ENCODE assay signal across 1 cellular context in the genomic region with DNA sequence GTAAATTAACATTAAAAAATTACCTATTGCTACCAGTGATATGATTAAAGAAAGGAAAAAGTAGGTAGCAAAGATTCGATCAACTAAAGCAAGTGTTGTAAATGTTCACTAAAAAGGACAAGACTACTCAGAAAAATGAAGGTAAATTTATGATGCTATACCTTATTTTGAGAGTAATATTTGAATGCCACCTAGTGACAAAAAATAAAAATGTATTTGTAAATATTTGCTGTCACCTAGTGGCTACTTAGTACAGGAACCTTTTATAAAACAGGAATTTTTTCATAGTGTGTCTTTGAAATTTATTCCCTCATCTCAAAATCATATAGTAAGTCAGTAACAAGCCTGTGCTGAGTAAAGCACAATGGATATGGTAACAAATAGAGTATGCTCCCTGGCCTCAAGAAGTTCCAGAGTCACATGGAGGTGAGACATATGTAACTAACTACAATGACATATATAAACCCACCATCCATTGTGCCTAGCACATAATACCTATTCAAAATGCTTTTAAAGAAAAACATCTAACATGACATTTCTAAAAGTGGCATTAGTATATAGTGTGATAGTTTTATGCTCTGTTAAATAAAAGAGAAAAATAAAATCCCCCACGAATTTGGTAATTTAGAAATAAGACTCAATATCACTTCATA.
TF ChIP-seq lines count a peak whose summit lies in the region.

No MANE protein-coding gene starts in this region.

TF ChIP-seq in WTC11, 78 proteins besides CTCF, POLR2A, EP300 and RAD21 (continued from another document):
- TF ChIP-seq, protein P1, sequence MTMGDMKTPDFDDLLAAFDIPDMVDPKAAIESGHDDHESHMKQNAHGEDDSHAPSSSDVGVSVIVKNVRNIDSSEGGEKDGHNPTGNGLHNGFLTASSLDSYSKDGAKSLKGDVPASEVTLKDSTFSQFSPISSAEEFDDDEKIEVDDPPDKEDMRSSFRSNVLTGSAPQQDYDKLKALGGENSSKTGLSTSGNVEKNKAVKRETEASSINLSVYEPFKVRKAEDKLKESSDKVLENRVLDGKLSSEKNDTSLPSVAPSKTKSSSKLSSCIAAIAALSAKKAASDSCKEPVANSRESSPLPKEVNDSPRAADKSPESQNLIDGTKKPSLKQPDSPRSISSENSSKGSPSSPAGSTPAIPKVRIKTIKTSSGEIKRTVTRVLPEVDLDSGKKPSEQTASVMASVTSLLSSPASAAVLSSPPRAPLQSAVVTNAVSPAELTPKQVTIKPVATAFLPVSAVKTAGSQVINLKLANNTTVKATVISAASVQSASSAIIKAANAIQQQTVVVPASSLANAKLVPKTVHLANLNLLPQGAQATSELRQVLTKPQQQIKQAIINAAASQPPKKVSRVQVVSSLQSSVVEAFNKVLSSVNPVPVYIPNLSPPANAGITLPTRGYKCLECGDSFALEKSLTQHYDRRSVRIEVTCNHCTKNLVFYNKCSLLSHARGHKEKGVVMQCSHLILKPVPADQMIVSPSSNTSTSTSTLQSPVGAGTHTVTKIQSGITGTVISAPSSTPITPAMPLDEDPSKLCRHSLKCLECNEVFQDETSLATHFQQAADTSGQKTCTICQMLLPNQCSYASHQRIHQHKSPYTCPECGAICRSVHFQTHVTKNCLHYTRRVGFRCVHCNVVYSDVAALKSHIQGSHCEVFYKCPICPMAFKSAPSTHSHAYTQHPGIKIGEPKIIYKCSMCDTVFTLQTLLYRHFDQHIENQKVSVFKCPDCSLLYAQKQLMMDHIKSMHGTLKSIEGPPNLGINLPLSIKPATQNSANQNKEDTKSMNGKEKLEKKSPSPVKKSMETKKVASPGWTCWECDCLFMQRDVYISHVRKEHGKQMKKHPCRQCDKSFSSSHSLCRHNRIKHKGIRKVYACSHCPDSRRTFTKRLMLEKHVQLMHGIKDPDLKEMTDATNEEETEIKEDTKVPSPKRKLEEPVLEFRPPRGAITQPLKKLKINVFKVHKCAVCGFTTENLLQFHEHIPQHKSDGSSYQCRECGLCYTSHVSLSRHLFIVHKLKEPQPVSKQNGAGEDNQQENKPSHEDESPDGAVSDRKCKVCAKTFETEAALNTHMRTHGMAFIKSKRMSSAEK (CRISPR knock-in tag; IDR thresholded peaks at IDR 0.05; ENCODE audit: borderline replicate concordance), result no peak
- TF ChIP-seq PRRX2 (CRISPR knock-in tag; IDR thresholded peaks at IDR 0.05) (no peak), NR3C1 (CRISPR knock-in tag; conservative IDR thresholded peaks at IDR 0.05; ENCODE audit: low read depth) (no peak), ZNF121 (CRISPR knock-in tag; IDR thresholded peaks at IDR 0.05) (no peak)
TF ChIP-seq in WTC11: peak in this region for 0.
